8 cellular contexts compared by ENCODE assay signal in genomic region chr7:103279963-103280802, GRCh38. TPM values are rescaled to one million over a fixed set of nuclear protein-coding genes. Genes with fewer than 3 reads are reported as not detected.
DNase-seq lines count a peak whose midpoint lies in the region; ATAC-seq and TF ChIP-seq lines count a peak whose summit lies in the region.
"Not testable (repeated sequence)": the region's sequence is repeated elsewhere in the genome, so short reads cannot be mapped to it uniquely, and the experiment has no call there.

No MANE protein-coding gene starts in this region.

- TF ChIP-seq CTCF in tibial artery (IDR thresholded peaks at IDR 0.05) = not testable (repeated sequence)

- DNase-seq in NCI-H1417 treated with DMSO at 0.1 percent for 48 hours (lab: John Stamatoyannopoulos, UW) = peak; percentile 40
- DNase-seq in T-helper 2 cell = peak; percentile 77 to 94 (median 88)
- DNase-seq in amniotic epithelial cell (ENCODE audit: low read depth) = peak; percentile 64
- peak; percentile 72 for DNase-seq in left cardiac atrium
- DNase-seq in posterior vena cava (ENCODE audit: low spot score) = peak; percentile 89
- peak; percentile 51 to 79 for DNase-seq in tibial artery

- H3K27ac ChIP-seq in tibial artery = peak overlapping the region; percentile 37 to 57

- H3K9me3 ChIP-seq in tibial artery = not testable (repeated sequence)

- H3K36me3 ChIP-seq in tibial artery = not testable (repeated sequence)

- peak; percentile 85 for ATAC-seq in GM18499 (IDR thresholded peaks at IDR 0.05; ENCODE audit: insufficient read depth, unreplicated experiment)
- ATAC-seq in HG02884 (IDR thresholded peaks at IDR 0.05; ENCODE audit: unreplicated experiment) = peak; percentile 95
- peak; percentile 95 to 97 for ATAC-seq in left cardiac atrium

- peak overlapping the region; percentile 62 to 63 for H3K4me3 ChIP-seq in tibial artery

- intact Hi-C loops in left cardiac atrium (cut with DNase I); posterior vena cava (cut with DNase I); tibial artery (cut with DNase I; ENCODE audit: low total_unique reads): not testable (repeated sequence)

- H3K27me3 ChIP-seq in tibial artery = not testable (repeated sequence)

- peaks cover 0 to 13% (median 5%) of the 10 kb centered on the region in 4 donors for H3K4me1 ChIP-seq in tibial artery

RNA-seq across cellular contexts. Expression of gene PMPCB, which starts 17.1 kb away (rescaled TPM):
- 10 to 100 TPM; 49.2 to 55.9 TPM for total RNA-seq in left cardiac atrium
- total RNA-seq in posterior vena cava = 10 to 100 TPM; 38.7 to 43.5 TPM

Comparison
In these comparisons a context has a peak if more than half of its experiments do, and no peak if none do; other contexts are left out.
1. Peak in every context shown above with its lines: DNase-seq, ATAC-seq, H3K4me3 ChIP-seq and H3K27ac ChIP-seq.